ENCODE assay signal across 14 cellular contexts in genomic region chr5:82421119-82421518, GRCh38.
DNase-seq lines count a peak whose midpoint lies in the region; ATAC-seq and TF ChIP-seq lines count a peak whose summit lies in the region.
"Had no signal": no experiment of that assay in that cellular context is flagged by ENCODE, and none has a peak within 500 bp of the region (broad histone marks: within the 10 kb centered on the region; RNA-seq: fewer than 3 reads in every experiment).

No MANE protein-coding gene starts in this region.

- in situ Hi-C loops in ACHN (cut with HindIII; ENCODE audit: low pct_ligation_motif_present, low pct_unique_long_range_greater_than_20kb, low sequenced_read_pairs): no loop called here

- no peaks in the 10 kb centered on the region for H3K36me3 ChIP-seq in Peyer's patch
- H3K36me3 ChIP-seq: tibial nerve had no signal

- DNase-seq in ACHN: peak; percentile 37
- DNase-seq in HT1080 (ENCODE audit: low read depth): peak; percentile 90
- peak; percentile 21 for DNase-seq in amniotic stem cell (lab: John Stamatoyannopoulos, UW)
- DNase-seq in glomerular visceral epithelial cell (ENCODE audit: extremely low spot score): peak; percentile 91
- DNase-seq in stimulated activated CD4-positive, alpha-beta T cell treated with anti-CD3 and anti-CD28 coated beads, Interleukin-2, amount 100 ng/mL, for 48 hours: no peak
- DNase-seq in Peyer's patch: no peak
- DNase-seq in NCI-H524 (lab: John Stamatoyannopoulos, UW): no peak
- DNase-seq: activated CD4-positive, alpha-beta T cell treated with anti-CD3 and anti-CD28 coated beads for 1 hour; activated gamma-delta T cell; effector memory CD8-positive, alpha-beta T cell; islet precursor cell; NCI-H1694 treated with DMSO at 0.1 percent for 48 hours had no signal

- TF ChIP-seq CTCF in Peyer's patch (IDR thresholded peaks at IDR 0.05): peak in 1 of 6 experiments; percentile 13

- no peak overlapping the region for H3K4me3 ChIP-seq in Peyer's patch
- H3K4me3 ChIP-seq: tibial nerve had no signal

- no peaks in the 10 kb centered on the region for H3K9me3 ChIP-seq in Peyer's patch
- H3K9me3 ChIP-seq: tibial nerve had no signal

- H3K27ac ChIP-seq in Peyer's patch: no peak overlapping the region

- H3K4me1 ChIP-seq in Peyer's patch: peaks cover 0 to 11% (median 0%) of the 10 kb centered on the region in 4 donors

- no peak for TF ChIP-seq POLR2A in Peyer's patch (IDR thresholded peaks at IDR 0.05)

- ATAC-seq in GM18511 (IDR thresholded peaks at IDR 0.05; ENCODE audit: unreplicated experiment): no peak
- ATAC-seq: effector memory CD8-positive, alpha-beta T cell had no signal

- no peaks in the 10 kb centered on the region for H3K27me3 ChIP-seq in Peyer's patch
- H3K27me3 ChIP-seq: tibial nerve had no signal

Comparison
In these comparisons a context has a peak if more than half of its experiments do, and no peak if none do; other contexts are left out.
1. DNase-seq: peak in ACHN (single experiment), HT1080 (single experiment), amniotic stem cell (single experiment) and glomerular visceral epithelial cell (single experiment); none in stimulated activated CD4-positive, alpha-beta T cell treated with anti-CD3 and anti-CD28 coated beads, Interleukin-2, amount 100 ng/mL, for 48 hours (0 of 2), Peyer's patch (0 of 3) and NCI-H524 (0 of 2).